ENCODE assay signal across 1 cellular context in genomic region chr1:160261878-160262794, GRCh38.
TF ChIP-seq lines count a peak whose summit lies in the region.

Gene DCAF8, minus strand, starts transcription at chr1:160262549. Its CDS starts 18,541 bp downstream, at chr1:160244008.

TF ChIP-seq in HepG2, 621 proteins besides CTCF, POLR2A, EP300 and RAD21 (continued from another document and continues in another):
- TF ChIP-seq, protein P1, sequence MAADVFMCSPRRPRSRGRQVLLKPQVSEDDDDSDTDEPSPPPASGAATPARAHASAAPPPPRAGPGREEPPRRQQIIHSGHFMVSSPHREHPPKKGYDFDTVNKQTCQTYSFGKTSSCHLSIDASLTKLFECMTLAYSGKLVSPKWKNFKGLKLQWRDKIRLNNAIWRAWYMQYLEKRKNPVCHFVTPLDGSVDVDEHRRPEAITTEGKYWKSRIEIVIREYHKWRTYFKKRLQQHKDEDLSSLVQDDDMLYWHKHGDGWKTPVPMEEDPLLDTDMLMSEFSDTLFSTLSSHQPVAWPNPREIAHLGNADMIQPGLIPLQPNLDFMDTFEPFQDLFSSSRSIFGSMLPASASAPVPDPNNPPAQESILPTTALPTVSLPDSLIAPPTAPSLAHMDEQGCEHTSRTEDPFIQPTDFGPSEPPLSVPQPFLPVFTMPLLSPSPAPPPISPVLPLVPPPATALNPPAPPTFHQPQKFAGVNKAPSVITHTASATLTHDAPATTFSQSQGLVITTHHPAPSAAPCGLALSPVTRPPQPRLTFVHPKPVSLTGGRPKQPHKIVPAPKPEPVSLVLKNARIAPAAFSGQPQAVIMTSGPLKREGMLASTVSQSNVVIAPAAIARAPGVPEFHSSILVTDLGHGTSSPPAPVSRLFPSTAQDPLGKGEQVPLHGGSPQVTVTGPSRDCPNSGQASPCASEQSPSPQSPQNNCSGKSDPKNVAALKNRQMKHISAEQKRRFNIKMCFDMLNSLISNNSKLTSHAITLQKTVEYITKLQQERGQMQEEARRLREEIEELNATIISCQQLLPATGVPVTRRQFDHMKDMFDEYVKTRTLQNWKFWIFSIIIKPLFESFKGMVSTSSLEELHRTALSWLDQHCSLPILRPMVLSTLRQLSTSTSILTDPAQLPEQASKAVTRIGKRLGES (CRISPR knock-in tag; IDR thresholded peaks at IDR 0.05; ENCODE audit: borderline replicate concordance), result no peak
- TF ChIP-seq ZNF710 (CRISPR knock-in tag; IDR thresholded peaks at IDR 0.05; ENCODE audit: borderline replicate concordance), result no peak
- TF ChIP-seq SALL1 (CRISPR knock-in tag; IDR thresholded peaks at IDR 0.05), result peak; percentile 64
- no peak; the same call in 1 of the 2 replicates for TF ChIP-seq JUND (CRISPR knock-in tag; IDR thresholded peaks at IDR 0.05)
- TF ChIP-seq RFX5 (IDR thresholded peaks at IDR 0.05; ENCODE audit: low read depth, low read length), result no peak
- no peak for TF ChIP-seq FOXP1 (IDR thresholded peaks at IDR 0.05)
- TF ChIP-seq FOXP1 (CRISPR knock-in tag; IDR thresholded peaks at IDR 0.05), result no peak
- TF ChIP-seq NFAT5 (CRISPR knock-in tag; IDR thresholded peaks at IDR 0.05), result no peak
- no peak for TF ChIP-seq SYNCRIP (IDR thresholded peaks at IDR 0.05; ENCODE audit: insufficient read depth, low read depth, low read length)
- TF ChIP-seq, protein P2, sequence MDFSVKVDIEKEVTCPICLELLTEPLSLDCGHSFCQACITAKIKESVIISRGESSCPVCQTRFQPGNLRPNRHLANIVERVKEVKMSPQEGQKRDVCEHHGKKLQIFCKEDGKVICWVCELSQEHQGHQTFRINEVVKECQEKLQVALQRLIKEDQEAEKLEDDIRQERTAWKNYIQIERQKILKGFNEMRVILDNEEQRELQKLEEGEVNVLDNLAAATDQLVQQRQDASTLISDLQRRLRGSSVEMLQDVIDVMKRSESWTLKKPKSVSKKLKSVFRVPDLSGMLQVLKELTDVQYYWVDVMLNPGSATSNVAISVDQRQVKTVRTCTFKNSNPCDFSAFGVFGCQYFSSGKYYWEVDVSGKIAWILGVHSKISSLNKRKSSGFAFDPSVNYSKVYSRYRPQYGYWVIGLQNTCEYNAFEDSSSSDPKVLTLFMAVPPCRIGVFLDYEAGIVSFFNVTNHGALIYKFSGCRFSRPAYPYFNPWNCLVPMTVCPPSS (IDR thresholded peaks at IDR 0.05), result no peak
- peak; percentile 59; the same call in 1 of the 2 replicates for TF ChIP-seq ETV5 (CRISPR knock-in tag; IDR thresholded peaks at IDR 0.05; ENCODE audit: borderline replicate concordance)
- no peak for TF ChIP-seq ZNF3 (CRISPR knock-in tag; IDR thresholded peaks at IDR 0.05)
- TF ChIP-seq TP53 (CRISPR knock-in tag; conservative IDR thresholded peaks at IDR 0.05), result no peak
- peak; percentile 47; the same call in 1 of the 2 replicates for TF ChIP-seq PATZ1 (CRISPR knock-in tag; IDR thresholded peaks at IDR 0.05)
- TF ChIP-seq ZNF260 (CRISPR knock-in tag; IDR thresholded peaks at IDR 0.05; ENCODE audit: borderline replicate concordance, low read depth), result peak; percentile 67; the same call in 1 of the 2 replicates
- TF ChIP-seq ZNF563 (CRISPR knock-in tag; IDR thresholded peaks at IDR 0.05), result peak; percentile 83; the same call in 1 of the 2 replicates
- peak; percentile 87 for TF ChIP-seq PHF20 (CRISPR knock-in tag; IDR thresholded peaks at IDR 0.05)
- peak; percentile 74; the same call in 1 of the 2 replicates for TF ChIP-seq GTF2F1 (IDR thresholded peaks at IDR 0.05; ENCODE audit: low read length)
- TF ChIP-seq LBX2 (CRISPR knock-in tag; IDR thresholded peaks at IDR 0.05; ENCODE audit: borderline replicate concordance), result no peak
- TF ChIP-seq POLR2G (IDR thresholded peaks at IDR 0.05; ENCODE audit: low read depth, low read length), result peak; percentile 95
- no peak for TF ChIP-seq ZNF879 (CRISPR knock-in tag; IDR thresholded peaks at IDR 0.05)
- TF ChIP-seq ZNF317 (CRISPR knock-in tag; IDR thresholded peaks at IDR 0.05), result peak; percentile 82
- no peak for TF ChIP-seq MAZ (IDR thresholded peaks at IDR 0.05; ENCODE audit: borderline replicate concordance, low read depth, low read length)
- TF ChIP-seq MAZ (CRISPR knock-in tag; IDR thresholded peaks at IDR 0.05; ENCODE audit: low read depth), result peak; percentile 90
- TF ChIP-seq, protein P3, sequence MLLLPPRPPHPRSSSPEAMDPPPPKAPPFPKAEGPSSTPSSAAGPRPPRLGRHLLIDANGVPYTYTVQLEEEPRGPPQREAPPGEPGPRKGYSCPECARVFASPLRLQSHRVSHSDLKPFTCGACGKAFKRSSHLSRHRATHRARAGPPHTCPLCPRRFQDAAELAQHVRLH (CRISPR knock-in tag; IDR thresholded peaks at IDR 0.05; ENCODE audit: borderline replicate concordance, low read depth), result peak; percentile 49; the same call in 1 of the 2 replicates
- TF ChIP-seq ZIK1 (CRISPR knock-in tag; IDR thresholded peaks at IDR 0.05; ENCODE audit: borderline replicate concordance, low read depth), result 0 out of 2 replicates have a peak, but pooled peaks have one; percentile 27
- no peak for TF ChIP-seq ZNF577 (CRISPR knock-in tag; IDR thresholded peaks at IDR 0.05; ENCODE audit: borderline replicate concordance, low read depth)
- TF ChIP-seq ZNF556 (CRISPR knock-in tag; IDR thresholded peaks at IDR 0.05; ENCODE audit: borderline replicate concordance), result peak; percentile 77; the same call in 1 of the 2 replicates
- TF ChIP-seq MED13 (CRISPR knock-in tag; IDR thresholded peaks at IDR 0.05), result no peak
- TF ChIP-seq ZNF891 (CRISPR knock-in tag; IDR thresholded peaks at IDR 0.05), result peak; percentile 68; the same call in 1 of the 2 replicates
- 0 out of 2 replicates have a peak, but pooled peaks have one; percentile 86 for TF ChIP-seq ZNF737 (CRISPR knock-in tag; IDR thresholded peaks at IDR 0.05; ENCODE audit: borderline replicate concordance)
- TF ChIP-seq MZF1 (CRISPR knock-in tag; IDR thresholded peaks at IDR 0.05; ENCODE audit: borderline replicate concordance), result no peak
- TF ChIP-seq MEF2D (CRISPR knock-in tag; IDR thresholded peaks at IDR 0.05), result no peak
- peak; percentile 72; the same call in 1 of the 2 replicates for TF ChIP-seq IRF2 (CRISPR knock-in tag; IDR thresholded peaks at IDR 0.05)
- TF ChIP-seq, protein P4, sequence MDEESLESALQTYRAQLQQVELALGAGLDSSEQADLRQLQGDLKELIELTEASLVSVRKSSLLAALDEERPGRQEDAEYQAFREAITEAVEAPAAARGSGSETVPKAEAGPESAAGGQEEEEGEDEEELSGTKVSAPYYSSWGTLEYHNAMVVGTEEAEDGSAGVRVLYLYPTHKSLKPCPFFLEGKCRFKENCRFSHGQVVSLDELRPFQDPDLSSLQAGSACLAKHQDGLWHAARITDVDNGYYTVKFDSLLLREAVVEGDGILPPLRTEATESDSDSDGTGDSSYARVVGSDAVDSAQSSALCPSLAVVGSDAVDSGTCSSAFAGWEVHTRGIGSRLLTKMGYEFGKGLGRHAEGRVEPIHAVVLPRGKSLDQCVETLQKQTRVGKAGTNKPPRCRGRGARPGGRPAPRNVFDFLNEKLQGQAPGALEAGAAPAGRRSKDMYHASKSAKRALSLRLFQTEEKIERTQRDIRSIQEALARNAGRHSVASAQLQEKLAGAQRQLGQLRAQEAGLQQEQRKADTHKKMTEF (CRISPR knock-in tag; IDR thresholded peaks at IDR 0.05), result peak; percentile 77; the same call in 1 of the 2 replicates
- 0 out of 2 replicates have a peak, but pooled peaks have one; percentile 42 for TF ChIP-seq DMTF1 (CRISPR knock-in tag; IDR thresholded peaks at IDR 0.05)
- no peak for TF ChIP-seq NCOR1 (IDR thresholded peaks at IDR 0.05; ENCODE audit: borderline replicate concordance, low read length)
- no peak for TF ChIP-seq SMAD3 (CRISPR knock-in tag; IDR thresholded peaks at IDR 0.05)
